13 cellular contexts compared by ENCODE assay signal in genomic region chrX:87525771-87526229, GRCh38. TPM values are rescaled to one million over a fixed set of nuclear protein-coding genes. Genes with fewer than 3 reads are reported as not detected.
DNase-seq lines count a peak whose midpoint lies in the region; FAIRE-seq and TF ChIP-seq lines count a peak whose summit lies in the region.
"Had no signal": no experiment of that assay in that cellular context is flagged by ENCODE, and none has a peak within 500 bp of the region (broad histone marks: within the 10 kb centered on the region; RNA-seq: fewer than 3 reads in every experiment).

No MANE protein-coding gene starts in this region.

- no peaks in the 10 kb centered on the region for H3K9me3 ChIP-seq in endothelial cell of umbilical vein (replicated peaks; ENCODE audit: control insufficient read depth, insufficient read depth, low read length)
- H3K9me3 ChIP-seq in trophoblast cell (ENCODE audit: insufficient read depth, low read depth, low read length) = no peaks in the 10 kb centered on the region
- no peaks in the 10 kb centered on the region for H3K9me3 ChIP-seq in small intestine (ENCODE audit: control insufficient read depth, low read depth)
- no peaks in the 10 kb centered on the region for H3K9me3 ChIP-seq in ovary
- H3K9me3 ChIP-seq: left ventricle myocardium inferior, tibial nerve had no signal

- H4K12ac ChIP-seq in trophoblast cell (ENCODE audit: low read depth, low read length) = no peak overlapping the region

- H4K20me1 ChIP-seq in endothelial cell of umbilical vein (replicated peaks; ENCODE audit: control insufficient read depth, extremely low read depth, insufficient read depth, low read length) = no peaks in the 10 kb centered on the region

- no peak overlapping the region; the same call in 1 of the 2 replicates for H3K4me3 Mint-ChIP-seq in HFFc6

- peaks cover 20% of the 10 kb centered on the region for H3K79me2 ChIP-seq in endothelial cell of umbilical vein (ENCODE audit: control insufficient read depth, insufficient read depth, low read length)
- H3K79me2 ChIP-seq in trophoblast cell (ENCODE audit: control insufficient read depth, insufficient read depth, low read length, poor library complexity) = no peaks in the 10 kb centered on the region

- H3K4me1 Mint-ChIP-seq in HFFc6 (ENCODE audit: low read depth) = 0 out of 2 replicates have a peak, but pooled peaks cover 5% of the 10 kb centered on the region

- no peaks in the 10 kb centered on the region for H3K36me3 ChIP-seq in endothelial cell of umbilical vein (ENCODE audit: control insufficient read depth in 2 of 2, extremely low read depth in 1 of 2, insufficient read depth in 2 of 2, low read length in 2 of 2)
- no peaks in the 10 kb centered on the region for H3K36me3 ChIP-seq in trophoblast cell (ENCODE audit: control insufficient read depth in 1 of 2, insufficient read depth in 2 of 2, low read length in 2 of 2)
- H3K36me3 ChIP-seq in small intestine (ENCODE audit: control insufficient read depth in 2 of 2, insufficient read depth in 2 of 2, low read length in 2 of 2) = no peaks in the 10 kb centered on the region
- H3K36me3 ChIP-seq in ovary = no peaks in the 10 kb centered on the region
- H3K36me3 ChIP-seq: left ventricle myocardium inferior, tibial nerve had no signal

- no peak overlapping the region for H2BK120ac ChIP-seq in trophoblast cell (ENCODE audit: insufficient read depth, low read length, poor library complexity)

- dilution Hi-C loops in endothelial cell of umbilical vein (cut with MboI; ENCODE audit: extremely low pct_ligation_motif_present, low sequenced_read_pairs) = no loop called here

- H3K79me1 ChIP-seq in trophoblast cell (ENCODE audit: low read length) = no peaks in the 10 kb centered on the region

- H3K36me3 Mint-ChIP-seq in HFFc6 (ENCODE audit: low read depth) = no peaks in the 10 kb centered on the region

- H3K27me3 ChIP-seq in endothelial cell of umbilical vein (ENCODE audit: control insufficient read depth in 2 of 2, insufficient read depth in 2 of 2, low read length in 2 of 2) = no peaks in the 10 kb centered on the region
- no peaks in the 10 kb centered on the region for H3K27me3 ChIP-seq in trophoblast cell (ENCODE audit: insufficient read depth, low read length)
- H3K27me3 ChIP-seq in small intestine (ENCODE audit: control insufficient read depth in 2 of 2, insufficient read depth in 2 of 2, low read length in 2 of 2) = no peaks in the 10 kb centered on the region
- no peaks in the 10 kb centered on the region for H3K27me3 ChIP-seq in ovary
- H3K27me3 ChIP-seq: tibial nerve had no signal

- H3K27ac ChIP-seq in endothelial cell of umbilical vein (ENCODE audit: insufficient read depth, low read depth, low read length) (peak overlapping the region; percentile 53), trophoblast cell (ENCODE audit: low read depth, low read length) (no peak overlapping the region), small intestine (ENCODE audit: low read depth in 1 of 2, low read length in 1 of 2) (no peak overlapping the region), ovary (no peak overlapping the region)
- H3K27ac ChIP-seq: C4-2B, left ventricle myocardium inferior, tibial nerve had no signal

- H3K14ac ChIP-seq in trophoblast cell (ENCODE audit: low read length) = no peak overlapping the region

- H2AK5ac ChIP-seq in trophoblast cell (ENCODE audit: low read length) = no peak overlapping the region

- H2BK5ac ChIP-seq in trophoblast cell (ENCODE audit: low read depth, low read length, poor library complexity) = no peak overlapping the region

- no peak overlapping the region for H3K27ac Mint-ChIP-seq in HFFc6

- CTCF ChIA-PET in endothelial cell of umbilical vein (lab: Charles Lee) = interaction anchor here (1.5 to 2.0 kb wide), 3 partner anchors 9 to 189 kb away, joined by 3 to 9 read pairs (median 4); no protein-coding TSS in a partner anchor

- no TSS peak for BruUV-seq in endothelial cell of umbilical vein (replicated peaks; lab: Mats Ljungman, UMichigan)

- WGBS in trophoblast cell (ENCODE audit: extremely low coverage, insufficient coverage, insufficient read length) = no CpG with 5 or more reads among the region's 2 CpGs
- WGBS in small intestine, 3 donors = 63 to 87% (median 84%) methylated on average over 2 of the region's 2 CpGs
- 77 to 83% (median 82%) methylated on average over 2 of the region's 2 CpGs for WGBS in ovary, 3 donors

- H3K9ac ChIP-seq in endothelial cell of umbilical vein (replicated peaks; ENCODE audit: extremely low read depth, insufficient read depth, low read length) (peak overlapping the region; percentile 16), trophoblast cell (ENCODE audit: low read length) (no peak overlapping the region)

- H3K18ac ChIP-seq in trophoblast cell (ENCODE audit: low read length) = no peak overlapping the region

- no peaks in the 10 kb centered on the region for H3K27me3 Mint-ChIP-seq in HFFc6 (ENCODE audit: insufficient read depth)

- H3K4ac ChIP-seq in trophoblast cell (ENCODE audit: low read depth, low read length) = no peak overlapping the region

- no peaks in the 10 kb centered on the region for H3K9me1 ChIP-seq in endothelial cell of umbilical vein (replicated peaks; ENCODE audit: control insufficient read depth, extremely low read depth, insufficient read depth, low read length)

- H3K4me1 ChIP-seq in endothelial cell of umbilical vein (ENCODE audit: control insufficient read depth, extremely low read depth, insufficient read depth, low read length) = peaks cover 17% of the 10 kb centered on the region
- no peaks in the 10 kb centered on the region for H3K4me1 ChIP-seq in trophoblast cell (ENCODE audit: control insufficient read depth in 1 of 2, insufficient read depth in 2 of 2, low read length in 2 of 2)
- no peaks in the 10 kb centered on the region for H3K4me1 ChIP-seq in small intestine (ENCODE audit: control insufficient read depth in 2 of 2, insufficient read depth in 1 of 2, low read depth in 1 of 2, low read length in 1 of 2)
- no peaks in the 10 kb centered on the region for H3K4me1 ChIP-seq in ovary (ENCODE audit: insufficient read depth)
- H3K4me1 ChIP-seq: left ventricle myocardium inferior, tibial nerve had no signal

- no peak for TF ChIP-seq EP300 in ovary (IDR thresholded peaks at IDR 0.05)

- H3K9me3 Mint-ChIP-seq in HFFc6 = no peaks in the 10 kb centered on the region

- DNase-seq in HFFc6 = peak; percentile 0
- DNase-seq in RCC 7860 (ENCODE audit: low spot score) = peak; percentile 72
- peak; percentile 47 for DNase-seq in endothelial cell of umbilical vein (ENCODE audit: low read depth, low spot score)
- DNase-seq in trophoblast cell = peak; percentile 9 to 61
- DNase-seq in small intestine = no peak
- DNase-seq in ovary = no peak
- no peak for DNase-seq in NCI-H187 treated with DMSO at 0.1 percent for 48 hours (lab: John Stamatoyannopoulos, UW)
- DNase-seq in activated T-cell treated with anti-CD3 and anti-CD28 coated beads, Interleukin-2, amount 50 U/mL, for 1 hour = no peak
- DNase-seq: left ventricle myocardium inferior, NCI-H1105 treated with DMSO at 0.1 percent for 48 hours had no signal

- H3K4me2 ChIP-seq in endothelial cell of umbilical vein (ENCODE audit: insufficient read depth, low read length) (peak overlapping the region; percentile 85), trophoblast cell (ENCODE audit: low read length) (no peak overlapping the region)

- TF ChIP-seq CTCF in HFFc6 (IDR thresholded peaks at IDR 0.05) = no peak
- no peak for TF ChIP-seq CTCF in endothelial cell of umbilical vein (IDR thresholded peaks at IDR 0.05; ENCODE audit: extremely low read depth in 1 of 2, insufficient read depth in 1 of 2, low read depth in 1 of 2, low read length in 2 of 2)
- no peak for TF ChIP-seq CTCF in ovary (IDR thresholded peaks at IDR 0.05)

- H2AFZ ChIP-seq in endothelial cell of umbilical vein (ENCODE audit: low read depth, low read length) (no peak overlapping the region), trophoblast cell (ENCODE audit: insufficient read depth, low read length, poor library complexity) (no peak overlapping the region)

- H3K23ac ChIP-seq in trophoblast cell (ENCODE audit: low read length) = no peak overlapping the region

- intact Hi-C loops in endothelial cell of umbilical vein (cut with micrococcal nuclease) = no loop called here
- intact Hi-C loops in ovary (cut with DNase I) = no loop called here

- FAIRE-seq in RCC 7860 (lab: Jason Lieb, UNC) (peak; percentile 93), endothelial cell of umbilical vein (lab: Jason Lieb, UNC) (peak; percentile 83), small intestine (lab: Jason Lieb, UNC) (no peak)
- FAIRE-seq: GM12878 had no signal

- TF ChIP-seq POLR2A in endothelial cell of umbilical vein (IDR thresholded peaks at IDR 0.05; ENCODE audit: low read depth, low read length) = no peak
- TF ChIP-seq POLR2A in ovary (IDR thresholded peaks at IDR 0.05) = no peak

- no peak overlapping the region for H4K8ac ChIP-seq in trophoblast cell (ENCODE audit: low read depth, low read length)

- POLR2A ChIA-PET in endothelial cell of umbilical vein (lab: Charles Lee) = no interaction called here

- H4K91ac ChIP-seq in trophoblast cell (ENCODE audit: low read depth, low read length) = no peak overlapping the region

- H3K4me3 ChIP-seq in endothelial cell of umbilical vein (replicated peaks in 1 of 3; ENCODE audit: insufficient read depth in 1 of 3, low read depth in 1 of 3, low read length in 3 of 3) (peak overlapping the region in 1 of 3 experiments; percentile 23), trophoblast cell (ENCODE audit: low read depth, low read length) (no peak overlapping the region), small intestine (ENCODE audit: low read depth in 1 of 2, low read length in 2 of 2) (no peak overlapping the region), ovary (no peak overlapping the region)
- H3K4me3 ChIP-seq: GM12878, left ventricle myocardium inferior, tibial nerve had no signal

- H2BK12ac ChIP-seq in trophoblast cell (ENCODE audit: low read length) = no peak overlapping the region

TF ChIP-seq in endothelial cell of umbilical vein, 7 proteins besides CTCF, POLR2A, EP300 and RAD21 (continues in another document):
- no peak for TF ChIP-seq MYC (IDR thresholded peaks at IDR 0.05; ENCODE audit: low read depth, low read length)

RNA-seq across cellular contexts. Expression of gene KLHL4, which starts 8.2 kb away (rescaled TPM):
- total RNA-seq in HFFc6 (2021; fragmentation: NEBNext Ultra II Directional; extraction: Animal tissue kit (Norgen Biotek cat#: 25700)) = not detected
- total RNA-seq in endothelial cell of umbilical vein = 19.3 and 20.9 TPM in 2 replicates
- 7.2 and 9.8 TPM in 2 replicates for polyA plus RNA-seq in endothelial cell of umbilical vein
- polyA plus RNA-seq in endothelial cell of umbilical vein (2011; cell fraction: cytosol; rRNA removed) = 13.1 TPM in 2 replicates
- polyA plus RNA-seq in endothelial cell of umbilical vein (2011; cell fraction: nucleus; rRNA removed) = 11.6 and 15.7 TPM in 2 replicates
- polyA plus RNA-seq in endothelial cell of umbilical vein (2012) = 14.6 and 26.7 TPM in 2 replicates
- polyA minus RNA-seq in endothelial cell of umbilical vein = 23.3 and 24.7 TPM in 2 replicates
- polyA minus RNA-seq in endothelial cell of umbilical vein (2011; cell fraction: cytosol; rRNA and poly(A)+ RNA removed) = 0.61 TPM
- 31.5 and 34.0 TPM in 2 replicates for polyA minus RNA-seq in endothelial cell of umbilical vein (2011; cell fraction: nucleus; rRNA and poly(A)+ RNA removed)
- polyA plus RNA-seq in trophoblast cell (2013) = 0.42 and 0.44 TPM in 2 replicates
- under 1 TPM in 2 of 3 donors, not detected in 1; 0.54 to 0.61 TPM for polyA plus RNA-seq in small intestine
- total RNA-seq in ovary = 10 to 100 TPM in 5 of 7 donors, 1 to 10 TPM in 2; 3.9 to 24.0 (median 12.9) TPM
- polyA plus RNA-seq in ovary = 10 to 100 TPM in 1 of 2 donors, 1 to 10 TPM in 1; 4.7 to 38.9 TPM
- total RNA-seq: GM12878 had no signal

Comparison
In these comparisons a context has a peak if more than half of its experiments do, and no peak if none do; other contexts are left out.
1. DNase-seq: peak in HFFc6 (single experiment), RCC 7860 (single experiment), endothelial cell of umbilical vein (single experiment) and trophoblast cell (2 of 2); none in small intestine (single experiment), ovary (0 of 5), NCI-H187 treated with DMSO at 0.1 percent for 48 hours (single experiment) and activated T-cell treated with anti-CD3 and anti-CD28 coated beads, Interleukin-2, amount 50 U/mL, for 1 hour (single experiment).
2. RNA of gene KLHL4, which starts 8.2 kb away (total RNA-seq): 19.3 to 20.9 TPM in endothelial cell of umbilical vein and 3.9 to 24.0 TPM in ovary; not detected in HFFc6; every median in the first group is over 4 times any median in the second.